In genomic region chr19:58067240-58067912, GRCh38 we compare ENCODE assay signal across 2 cellular contexts.
TF ChIP-seq lines count a peak whose summit lies in the region.

No MANE protein-coding gene starts in this region.

TF ChIP-seq in H1, 55 proteins besides CTCF, POLR2A, EP300 and RAD21:
- TF ChIP-seq ZNF274 (IDR thresholded peaks at IDR 0.05; ENCODE audit: borderline replicate concordance, extremely low read depth, low read length): peak; percentile 67
- TF ChIP-seq BACH1 (IDR thresholded peaks at IDR 0.05; ENCODE audit: low read length): no peak
TF ChIP-seq in H1: peak in this region for 1.

TF ChIP-seq in liver, 16 proteins besides CTCF, POLR2A, EP300 and RAD21:
- TF ChIP-seq REST (IDR thresholded peaks at IDR 0.05) (no peak), FOXA2 (IDR thresholded peaks at IDR 0.05) (no peak)
TF ChIP-seq in liver: peak in this region for 0.
